ENCODE assay signal across 8 cellular contexts in genomic region chrX:64977051-64977450, GRCh38. TPM values are rescaled to one million over a fixed set of nuclear protein-coding genes. Genes with fewer than 3 reads are reported as not detected.
DNase-seq lines count a peak whose midpoint lies in the region; ATAC-seq and TF ChIP-seq lines count a peak whose summit lies in the region.

No MANE protein-coding gene starts in this region.

- TF ChIP-seq CTCF in smooth muscle cell (IDR thresholded peaks at IDR 0.05; ENCODE audit: borderline replicate concordance, insufficient read depth, poor library complexity, severe bottlenecking) = no peak
- TF ChIP-seq CTCF in left lung (IDR thresholded peaks at IDR 0.05) = no peak

- H3F3A ChIP-seq in smooth muscle cell (ENCODE audit: low read depth) = no peaks in the 10 kb centered on the region

- H3K27me3 Mint-ChIP-seq in activated T-cell treated with anti-CD3 and anti-CD28 coated beads, Interleukin-2, amount 50 U/mL, for 4 hours (ENCODE audit: low read depth) = no peaks in the 10 kb centered on the region
- H3K27me3 Mint-ChIP-seq in activated T-helper 2 cell treated with anti-CD3 and anti-CD28 coated beads, Interferon-gamma antibody, Interleukin-2, Interleukin-4, amounts not matched to agents 10 μg/mL and 5 μg/mL and 100 μg/mL, durations not matched to agents 14 hours and 24 hours and 36 hours (ENCODE audit: low read depth) = no peaks in the 10 kb centered on the region

- intact Hi-C loops in activated T-helper 2 cell treated with anti-CD3 and anti-CD28 coated beads, Interferon-gamma antibody, Interleukin-2, Interleukin-4, amounts not matched to agents 10 μg/mL and 5 μg/mL and 100 μg/mL, durations not matched to agents 14 hours and 24 hours and 36 hours (cut with micrococcal nuclease) = loop anchor here (5.0 to 10.0 kb wide), 4 partner anchors 558 to 1222 kb away; partner anchors contain the start of genes AMER1 and LAS1L
- intact Hi-C loops in left lung (cut with DNase I) = no loop called here

- H3K36me3 ChIP-seq in iPS-15b (ENCODE audit: control insufficient read depth, insufficient read depth, low read length) (no peaks in the 10 kb centered on the region), smooth muscle cell (ENCODE audit: low read depth) (no peaks in the 10 kb centered on the region), left lung (no peaks in the 10 kb centered on the region)

- H3K27ac Mint-ChIP-seq in activated T-helper 2 cell treated with anti-CD3 and anti-CD28 coated beads, Interferon-gamma antibody, Interleukin-2, Interleukin-4, amounts not matched to agents 10 μg/mL and 5 μg/mL and 100 μg/mL, durations not matched to agents 14 hours and 24 hours and 36 hours = no peak overlapping the region

- no peaks in the 10 kb centered on the region for H4K20me1 ChIP-seq in smooth muscle cell (ENCODE audit: low read depth)

- H3K9ac ChIP-seq in iPS-15b (ENCODE audit: low read depth, low read length) (no peak overlapping the region), smooth muscle cell (ENCODE audit: low read depth) (no peak overlapping the region)

- H3K9me3 ChIP-seq in iPS-15b (ENCODE audit: control insufficient read depth, insufficient read depth, low read length) = peaks cover 5% of the 10 kb centered on the region
- no peaks in the 10 kb centered on the region for H3K9me3 ChIP-seq in smooth muscle cell (replicated peaks; ENCODE audit: low read depth)
- no peaks in the 10 kb centered on the region for H3K9me3 ChIP-seq in left lung

- no peaks in the 10 kb centered on the region for H3K27me3 ChIP-seq in iPS-15b (ENCODE audit: control insufficient read depth, insufficient read depth, low read length)
- no peaks in the 10 kb centered on the region for H3K27me3 ChIP-seq in smooth muscle cell (ENCODE audit: low read depth)
- no peaks in the 10 kb centered on the region for H3K27me3 ChIP-seq in left lung

- H3K79me2 ChIP-seq in smooth muscle cell (ENCODE audit: low read depth) = no peaks in the 10 kb centered on the region

- H3K27ac ChIP-seq in smooth muscle cell (ENCODE audit: low read depth) (no peak overlapping the region), left lung (no peak overlapping the region)

- no peaks in the 10 kb centered on the region for H3K36me3 Mint-ChIP-seq in activated T-cell treated with anti-CD3 and anti-CD28 coated beads, Interleukin-2, amount 50 U/mL, for 4 hours (ENCODE audit: insufficient read depth)
- peaks cover 8% of the 10 kb centered on the region for H3K36me3 Mint-ChIP-seq in activated T-helper 2 cell treated with anti-CD3 and anti-CD28 coated beads, Interferon-gamma antibody, Interleukin-2, Interleukin-4, amounts not matched to agents 10 μg/mL and 5 μg/mL and 100 μg/mL, durations not matched to agents 14 hours and 24 hours and 36 hours (ENCODE audit: low read depth)

- no peak overlapping the region for H2AFZ ChIP-seq in smooth muscle cell (ENCODE audit: low read depth)

- H3K4me1 Mint-ChIP-seq in activated T-cell treated with anti-CD3 and anti-CD28 coated beads, Interleukin-2, amount 50 U/mL, for 4 hours (ENCODE audit: low read depth) = peaks cover 22% of the 10 kb centered on the region
- peaks cover 20% of the 10 kb centered on the region for H3K4me1 Mint-ChIP-seq in activated T-helper 2 cell treated with anti-CD3 and anti-CD28 coated beads, Interferon-gamma antibody, Interleukin-2, Interleukin-4, amounts not matched to agents 10 μg/mL and 5 μg/mL and 100 μg/mL, durations not matched to agents 14 hours and 24 hours and 36 hours (ENCODE audit: low read depth)

- 80% methylated on average over 2 of the region's 2 CpGs for WGBS in smooth muscle cell (ENCODE audit: low lambda C conversion rate)

- no peak for DNase-seq in activated T-cell treated with anti-CD3 and anti-CD28 coated beads, Interleukin-2, amount 50 U/mL, for 4 hours
- DNase-seq in activated T-cell treated with anti-CD3 and anti-CD28 coated beads, Interleukin-2, amount 50 U/mL, for 48 hours = no peak
- no peak for DNase-seq in activated T-helper 2 cell treated with anti-CD3 and anti-CD28 coated beads, Interferon-gamma antibody, Interleukin-2, Interleukin-4, amounts not matched to agents 10 μg/mL and 5 μg/mL and 100 μg/mL, durations not matched to agents 14 hours and 24 hours and 36 hours (ENCODE audit: low spot score)
- DNase-seq in smooth muscle cell (lab: John Stamatoyannopoulos, UW; ENCODE audit: unreplicated experiment) = no peak
- DNase-seq in left lung = no peak

- H3K4me3 Mint-ChIP-seq in activated T-cell treated with anti-CD3 and anti-CD28 coated beads, Interleukin-2, amount 50 U/mL, for 4 hours = peak overlapping the region; percentile 95
- H3K4me3 Mint-ChIP-seq in activated T-helper 2 cell treated with anti-CD3 and anti-CD28 coated beads, Interferon-gamma antibody, Interleukin-2, Interleukin-4, amounts not matched to agents 10 μg/mL and 5 μg/mL and 100 μg/mL, durations not matched to agents 14 hours and 24 hours and 36 hours (ENCODE audit: low read depth) = peak overlapping the region; percentile 93

- no peak for ATAC-seq in activated T-cell treated with anti-CD3 and anti-CD28 coated beads, Interleukin-2, amount 50 U/mL, for 4 hours
- ATAC-seq in HG02973 (IDR thresholded peaks at IDR 0.05; ENCODE audit: unreplicated experiment) = no peak
- ATAC-seq in GM21447 (IDR thresholded peaks at IDR 0.05; ENCODE audit: unreplicated experiment) = no peak
- ATAC-seq in left lung = no peak

- H3K4me3 ChIP-seq in iPS-15b (ENCODE audit: low read depth, low read length) (peak overlapping the region; percentile 77), smooth muscle cell (peak overlapping the region; percentile 67), left lung (peak overlapping the region in 1 of 2 donors; percentile 54)

- H3K9me3 Mint-ChIP-seq in activated T-cell treated with anti-CD3 and anti-CD28 coated beads, Interleukin-2, amount 50 U/mL, for 4 hours = no peaks in the 10 kb centered on the region
- H3K9me3 Mint-ChIP-seq in activated T-helper 2 cell treated with anti-CD3 and anti-CD28 coated beads, Interferon-gamma antibody, Interleukin-2, Interleukin-4, amounts not matched to agents 10 μg/mL and 5 μg/mL and 100 μg/mL, durations not matched to agents 14 hours and 24 hours and 36 hours = peaks cover 15% of the 10 kb centered on the region

- H3K4me1 ChIP-seq in iPS-15b (ENCODE audit: control insufficient read depth, insufficient read depth, low read length) (no peaks in the 10 kb centered on the region), smooth muscle cell (ENCODE audit: low read depth) (no peaks in the 10 kb centered on the region), left lung (no peaks in the 10 kb centered on the region)

- peak overlapping the region; percentile 86 for H3K4me2 ChIP-seq in smooth muscle cell

RNA-seq across cellular contexts. Expression of gene ZC4H2, which starts 0.8 kb away (rescaled TPM):
- total RNA-seq in activated T-cell treated with anti-CD3 and anti-CD28 coated beads, Interleukin-2, amount 50 U/mL, for 4 hours = 1 to 10 TPM; 6.4 to 7.0 (median 6.5) TPM
- 8.9 and 9.3 TPM in 2 replicates for total RNA-seq in activated T-helper 2 cell treated with anti-CD3 and anti-CD28 coated beads, Interferon-gamma antibody, Interleukin-2, Interleukin-4, amounts not matched to agents 10 μg/mL and 5 μg/mL and 100 μg/mL, durations not matched to agents 14 hours and 24 hours and 36 hours
- total RNA-seq in smooth muscle cell (17.6 and 22.5 TPM in 2 replicates), left lung (1 to 10 TPM; 6.0 to 6.7 TPM)
- polyA plus RNA-seq in smooth muscle cell = 17.0 and 18.8 TPM in 2 replicates

RNA-seq across cellular contexts. Expression of gene ZC3H12B, which starts 57.6 kb away (rescaled TPM):
- under 1 TPM; 0.22 to 0.37 (median 0.33) TPM for total RNA-seq in activated T-cell treated with anti-CD3 and anti-CD28 coated beads, Interleukin-2, amount 50 U/mL, for 4 hours
- 0.74 and 0.78 TPM in 2 replicates for total RNA-seq in activated T-helper 2 cell treated with anti-CD3 and anti-CD28 coated beads, Interferon-gamma antibody, Interleukin-2, Interleukin-4, amounts not matched to agents 10 μg/mL and 5 μg/mL and 100 μg/mL, durations not matched to agents 14 hours and 24 hours and 36 hours
- total RNA-seq in smooth muscle cell = 1.3 and 3.2 TPM in 2 replicates
- 1.9 and 2.0 TPM in 2 replicates for polyA plus RNA-seq in smooth muscle cell
- total RNA-seq in left lung = 1 to 10 TPM in 1 of 2 donors, under 1 TPM in 1; 0.65 to 1.2 TPM
